ENCODE assay signal across 22 cellular contexts in genomic region chr4:74100531-74100930, GRCh38. TPM values are rescaled to one million over a fixed set of nuclear protein-coding genes. Genes with fewer than 3 reads are reported as not detected.
DNase-seq lines count a peak whose midpoint lies in the region; ATAC-seq and TF ChIP-seq lines count a peak whose summit lies in the region.
"Had no signal": no experiment of that assay in that cellular context is flagged by ENCODE, and none has a peak within 500 bp of the region (broad histone marks: within the 10 kb centered on the region; RNA-seq: fewer than 3 reads in every experiment).

No MANE protein-coding gene starts in this region.

- no peak overlapping the region for H3K27ac Mint-ChIP-seq in CD4-positive, alpha-beta T cell
- no peak overlapping the region for H3K27ac Mint-ChIP-seq in stimulated activated naive B cell treated with anti-CD40 and anti-IgM and Interleukin-4, amounts not matched to agents 10 μg/mL and 1 μg/mL and 100 μg/mL, for 72 hours
- H3K27ac Mint-ChIP-seq: activated CD8-positive, alpha-beta T cell treated with anti-CD3 and anti-CD28 coated beads for 36 hours; activated naive CD8-positive, alpha-beta T cell treated with anti-CD3 and anti-CD28 coated beads, Interleukin-2, amount 10 ng/mL, durations not matched to agents 7 days and 5 days; stimulated activated memory B cell treated with anti-CD40 and anti-IgM and Interleukin-4, amounts not matched to agents 10 μg/mL and 1 μg/mL and 100 μg/mL, for 72 hours; T-cell had no signal

- no peak overlapping the region for H2BK5ac ChIP-seq in mesenchymal stem cell (ENCODE audit: low read depth, low read length, poor library complexity, severe bottlenecking)

- peaks cover 71% of the 10 kb centered on the region for H3K27me3 Mint-ChIP-seq in CD4-positive, alpha-beta T cell
- H3K27me3 Mint-ChIP-seq in stimulated activated naive B cell treated with anti-CD40 and anti-IgM and Interleukin-4, amounts not matched to agents 10 μg/mL and 1 μg/mL and 100 μg/mL, for 72 hours: peaks cover 36 to 53% of the 10 kb centered on the region in 2 donors

- DNase-seq in CD4-positive, alpha-beta T cell: no peak
- DNase-seq in DMS53 (lab: John Stamatoyannopoulos, UW) (peak; percentile 54), SHP77 (lab: John Stamatoyannopoulos, UW) (peak; percentile 18 to 37), mesenchymal stem cell (no peak), SK-N-SH (no peak)
- no peak for DNase-seq in stimulated activated naive B cell treated with anti-CD40 and anti-IgM and Interleukin-4, amounts not matched to agents 10 μg/mL and 1 μg/mL and 100 μg/mL, for 72 hours
- DNase-seq: activated CD4-positive, CD25-positive, alpha-beta regulatory T cell treated with anti-CD3 and anti-CD28 coated beads, Interleukin-2, amount 50 U/mL, for 72 hours; activated CD8-positive, alpha-beta T cell treated with anti-CD3 and anti-CD28 coated beads for 36 hours; activated effector memory CD4-positive, alpha-beta T cell treated with anti-CD3 and anti-CD28 coated beads, Interleukin-2, amount 50 U/mL, for 16 hours; activated naive CD8-positive, alpha-beta T cell treated with anti-CD3 and anti-CD28 coated beads, Interleukin-2, amount 10 ng/mL, durations not matched to agents 7 days and 5 days; activated T-cell treated with anti-CD3 and anti-CD28 coated beads for 4 hours; DMS79; dorsolateral prefrontal cortex; GF-D8; head of caudate nucleus; mesendoderm; NCI-H1694; T-cell had no signal

- CTCF ChIA-PET in CD4-positive, alpha-beta T cell (lab: Charles Lee): no interaction called here
- CTCF ChIA-PET in SK-N-SH (lab: Yijun Ruan, JAX): interaction anchor here (1.7 kb wide), 1 partner anchor 34 kb away, joined by 9 read pairs; no protein-coding TSS in a partner anchor

- intact Hi-C loops in CD4-positive, alpha-beta T cell (cut with DNase I, micrococcal nuclease): no loop called here

- H2AK5ac ChIP-seq in mesenchymal stem cell (ENCODE audit: low read length, severe bottlenecking): peak overlapping the region; percentile 72

- no peak overlapping the region for H3K4me3 ChIP-seq in mesenchymal stem cell (ENCODE audit: insufficient read depth in 1 of 2, low read depth in 1 of 2, low read length in 2 of 2)
- H3K4me3 ChIP-seq in SK-N-SH (ENCODE audit: low read depth in 2 of 2, low read length in 1 of 2): no peak overlapping the region
- H3K4me3 ChIP-seq: dorsolateral prefrontal cortex, smooth muscle cell, thoracic aorta had no signal

- peak overlapping the region; percentile 76 for H4K8ac ChIP-seq in mesenchymal stem cell (ENCODE audit: low read length)

- peaks cover 5% of the 10 kb centered on the region for H3K4me1 ChIP-seq in mesenchymal stem cell (ENCODE audit: control insufficient read depth, insufficient read depth, low read depth, low read length)
- peaks cover 0 to 4% of the 10 kb centered on the region in 2 experiments; a peak in 1 of 4 replicates for H3K4me1 ChIP-seq in SK-N-SH (ENCODE audit: control insufficient read depth in 1 of 2, insufficient read depth in 2 of 2, low read depth in 1 of 2, low read length in 1 of 2)

- peaks cover 42% of the 10 kb centered on the region for H3K27me3 ChIP-seq in CD4-positive, alpha-beta T cell (ENCODE audit: control insufficient read depth, insufficient read depth, low read length)
- H3K27me3 ChIP-seq in mesenchymal stem cell (ENCODE audit: control insufficient read depth in 1 of 2, insufficient read depth in 1 of 2, low read length in 2 of 2) (no peaks in the 10 kb centered on the region), SK-N-SH (ENCODE audit: insufficient read depth) (no peaks in the 10 kb centered on the region)

- H3K9ac ChIP-seq in mesenchymal stem cell (ENCODE audit: low read length): no peak overlapping the region
- no peak overlapping the region for H3K9ac ChIP-seq in SK-N-SH

- H3K36me3 Mint-ChIP-seq in CD4-positive, alpha-beta T cell (ENCODE audit: low read depth): no peaks in the 10 kb centered on the region
- no peaks in the 10 kb centered on the region for H3K36me3 Mint-ChIP-seq in stimulated activated naive B cell treated with anti-CD40 and anti-IgM and Interleukin-4, amounts not matched to agents 10 μg/mL and 1 μg/mL and 100 μg/mL, for 72 hours
- H3K36me3 Mint-ChIP-seq: activated naive CD8-positive, alpha-beta T cell treated with anti-CD3 and anti-CD28 coated beads, Interleukin-2, amount 10 ng/mL, durations not matched to agents 7 days and 5 days; stimulated activated memory B cell treated with anti-CD40 and anti-IgM and Interleukin-4, amounts not matched to agents 10 μg/mL and 1 μg/mL and 100 μg/mL, for 72 hours; T-cell had no signal

- H3K9me2 ChIP-seq in SK-N-SH: no peaks in the 10 kb centered on the region

- TF ChIP-seq RAD21 in SK-N-SH (IDR thresholded peaks at IDR 0.05; ENCODE audit: low read length): no peak

- no peaks in the 10 kb centered on the region for H3K9me3 Mint-ChIP-seq in CD4-positive, alpha-beta T cell
- H3K9me3 Mint-ChIP-seq in stimulated activated naive B cell treated with anti-CD40 and anti-IgM and Interleukin-4, amounts not matched to agents 10 μg/mL and 1 μg/mL and 100 μg/mL, for 72 hours: no peaks in the 10 kb centered on the region
- H3K9me3 Mint-ChIP-seq: activated CD8-positive, alpha-beta T cell treated with anti-CD3 and anti-CD28 coated beads for 36 hours; activated naive CD8-positive, alpha-beta T cell treated with anti-CD3 and anti-CD28 coated beads, Interleukin-2, amount 10 ng/mL, durations not matched to agents 7 days and 5 days; stimulated activated memory B cell treated with anti-CD40 and anti-IgM and Interleukin-4, amounts not matched to agents 10 μg/mL and 1 μg/mL and 100 μg/mL, for 72 hours; T-cell had no signal

- peak overlapping the region in 1 of 2 experiments; percentile 82 for H3K4ac ChIP-seq in mesenchymal stem cell (ENCODE audit: low read depth in 1 of 2, low read length in 2 of 2)

- 62% methylated on average over 1 of the region's 1 CpG for WGBS in mesenchymal stem cell
- 75% methylated on average over 1 of the region's 1 CpG for WGBS in SK-N-SH (ENCODE audit: low lambda C conversion rate)

- H3K36me3 ChIP-seq in mesenchymal stem cell (ENCODE audit: control insufficient read depth in 1 of 2, insufficient read depth in 2 of 2, low read depth in 1 of 2, low read length in 2 of 2): no peaks in the 10 kb centered on the region
- no peaks in the 10 kb centered on the region for H3K36me3 ChIP-seq in SK-N-SH (replicated peaks in 1 of 2; ENCODE audit: control insufficient read depth in 1 of 2, insufficient read depth in 2 of 2, low read length in 1 of 2)
- H3K36me3 ChIP-seq: thoracic aorta had no signal

- H3K4me1 Mint-ChIP-seq in CD4-positive, alpha-beta T cell (ENCODE audit: low read depth): peaks cover 13% of the 10 kb centered on the region
- peaks cover 9 to 15% of the 10 kb centered on the region in 2 donors for H3K4me1 Mint-ChIP-seq in stimulated activated naive B cell treated with anti-CD40 and anti-IgM and Interleukin-4, amounts not matched to agents 10 μg/mL and 1 μg/mL and 100 μg/mL, for 72 hours

- no peak overlapping the region for H3K23ac ChIP-seq in mesenchymal stem cell (ENCODE audit: low read length in 2 of 2)

- H3K9me3 ChIP-seq in CD4-positive, alpha-beta T cell (ENCODE audit: control insufficient read depth, low read length): no peaks in the 10 kb centered on the region
- H3K9me3 ChIP-seq in mesenchymal stem cell (ENCODE audit: control insufficient read depth, low read length) (no peaks in the 10 kb centered on the region), SK-N-SH (no peaks in the 10 kb centered on the region)
- H3K9me3 ChIP-seq: thoracic aorta had no signal

- H2BK15ac ChIP-seq in mesenchymal stem cell (ENCODE audit: low read depth, poor library complexity, severe bottlenecking): peak overlapping the region; percentile 86

- POLR2A ChIA-PET in CD4-positive, alpha-beta T cell (lab: Charles Lee): no interaction called here
- POLR2A ChIA-PET in SK-N-SH (lab: Yijun Ruan, JAX): no interaction called here

- H3K14ac ChIP-seq in mesenchymal stem cell (ENCODE audit: low read length in 2 of 2): no peak overlapping the region

- peak overlapping the region in 1 of 2 experiments; percentile 99 for H2BK12ac ChIP-seq in mesenchymal stem cell (ENCODE audit: low read length in 2 of 2)

- no peak overlapping the region for H2BK120ac ChIP-seq in mesenchymal stem cell (ENCODE audit: low read depth, low read length)

- no peaks in the 10 kb centered on the region for H3F3A ChIP-seq in SK-N-SH (replicated peaks; ENCODE audit: insufficient read depth)

- H4K91ac ChIP-seq in mesenchymal stem cell (ENCODE audit: low read length): no peak overlapping the region

- no peaks in the 10 kb centered on the region for H3K79me1 ChIP-seq in mesenchymal stem cell (replicated peaks; ENCODE audit: low read length, poor library complexity, severe bottlenecking)

- no peak overlapping the region for H3K27ac ChIP-seq in CD4-positive, alpha-beta T cell (ENCODE audit: low read depth, low read length)
- H3K27ac ChIP-seq in mesenchymal stem cell (ENCODE audit: low read length, poor library complexity, severe bottlenecking) (no peak overlapping the region), SK-N-SH (ENCODE audit: low read depth in 2 of 2, low read length in 1 of 2) (no peak overlapping the region)
- H3K27ac ChIP-seq: thoracic aorta had no signal

- H3K4me3 Mint-ChIP-seq in CD4-positive, alpha-beta T cell: peak overlapping the region; percentile 46
- no peak overlapping the region for H3K4me3 Mint-ChIP-seq in stimulated activated naive B cell treated with anti-CD40 and anti-IgM and Interleukin-4, amounts not matched to agents 10 μg/mL and 1 μg/mL and 100 μg/mL, for 72 hours
- H3K4me3 Mint-ChIP-seq: activated CD8-positive, alpha-beta T cell treated with anti-CD3 and anti-CD28 coated beads for 36 hours; activated naive CD8-positive, alpha-beta T cell treated with anti-CD3 and anti-CD28 coated beads, Interleukin-2, amount 10 ng/mL, durations not matched to agents 7 days and 5 days; stimulated activated memory B cell treated with anti-CD40 and anti-IgM and Interleukin-4, amounts not matched to agents 10 μg/mL and 1 μg/mL and 100 μg/mL, for 72 hours had no signal

- no peak for TF ChIP-seq EP300 in SK-N-SH (IDR thresholded peaks at IDR 0.05; ENCODE audit: borderline replicate concordance in 1 of 2, low read depth in 1 of 2, low read length in 1 of 2)

- H3K18ac ChIP-seq in mesenchymal stem cell (ENCODE audit: low read depth in 1 of 2, low read length in 2 of 2): peak overlapping the region in 1 of 2 experiments; percentile 72

- H2AFZ ChIP-seq in mesenchymal stem cell (ENCODE audit: low read depth, low read length) (no peak overlapping the region), SK-N-SH (ENCODE audit: low read depth) (no peak overlapping the region)

- no peaks in the 10 kb centered on the region for H3K79me2 ChIP-seq in SK-N-SH (ENCODE audit: insufficient read depth)

- no peak for ATAC-seq in CD4-positive, alpha-beta T cell (ENCODE audit: poor library complexity)
- ATAC-seq in GM19324 (IDR thresholded peaks at IDR 0.05; ENCODE audit: low FRiP score, unreplicated experiment): no peak
- no peak for ATAC-seq in stimulated activated naive B cell treated with anti-CD40 and anti-IgM and Interleukin-4, amounts not matched to agents 10 μg/mL and 1 μg/mL and 100 μg/mL, for 72 hours (replicated peaks)
- ATAC-seq: activated CD8-positive, alpha-beta T cell treated with anti-CD3 and anti-CD28 coated beads for 36 hours; stimulated activated memory B cell treated with anti-CD40 and anti-IgM and Interleukin-4, amounts not matched to agents 10 μg/mL and 1 μg/mL and 100 μg/mL, for 72 hours; T-cell had no signal

- H3K4me2 ChIP-seq in mesenchymal stem cell (ENCODE audit: low read length, poor library complexity, severe bottlenecking) (no peak overlapping the region), SK-N-SH (no peak overlapping the region)

- H4K20me1 ChIP-seq in SK-N-SH (ENCODE audit: insufficient read depth): no peaks in the 10 kb centered on the region

- TF ChIP-seq CTCF in CD4-positive, alpha-beta T cell (IDR thresholded peaks at IDR 0.05): no peak
- TF ChIP-seq CTCF in SK-N-SH (IDR thresholded peaks at IDR 0.05): no peak

RNA-seq across cellular contexts. Expression of gene CXCL2, which starts 1.5 kb away (rescaled TPM):
- total RNA-seq in CD4-positive, alpha-beta T cell: 1 to 10 TPM; 3.4 to 3.8 TPM
- polyA plus RNA-seq in mesenchymal stem cell (2013, experiment 1 of 2): 33.7 TPM
- polyA plus RNA-seq in mesenchymal stem cell (2013, experiment 2 of 2): 28.7 TPM
- polyA plus RNA-seq in SK-N-SH (2012; rRNA removed): 20.9 and 33.7 TPM in 2 replicates
- polyA plus RNA-seq in SK-N-SH (2012; cell fraction: cytosol; rRNA removed): 11.6 and 21.0 TPM in 2 replicates
- polyA plus RNA-seq in SK-N-SH (2012; cell fraction: nucleus; rRNA removed): 125 and 134 TPM in 2 replicates
- total RNA-seq: activated CD8-positive, alpha-beta T cell treated with anti-CD3 and anti-CD28 coated beads for 36 hours had no signal

RNA-seq across cellular contexts. Expression of gene MTHFD2L, which starts 57.4 kb away (rescaled TPM):
- 10 to 100 TPM; 13.7 to 14.4 TPM for total RNA-seq in CD4-positive, alpha-beta T cell
- 6.0 TPM for polyA plus RNA-seq in mesenchymal stem cell (2013, experiment 1 of 2)
- 6.5 TPM for polyA plus RNA-seq in mesenchymal stem cell (2013, experiment 2 of 2)
- 4.8 and 8.2 TPM in 2 replicates for polyA plus RNA-seq in SK-N-SH (2012; rRNA removed)
- polyA plus RNA-seq in SK-N-SH (2012; cell fraction: cytosol; rRNA removed): 5.9 and 8.4 TPM in 2 replicates
- 4.2 and 11.6 TPM in 2 replicates for polyA plus RNA-seq in SK-N-SH (2012; cell fraction: nucleus; rRNA removed)

Comparison
In these comparisons a context has a peak if more than half of its experiments do, and no peak if none do; other contexts are left out.
1. DNase-seq: peak in DMS53 (single experiment) and SHP77 (2 of 2); none in CD4-positive, alpha-beta T cell (0 of 10), mesenchymal stem cell (single experiment), SK-N-SH (single experiment) and stimulated activated naive B cell treated with anti-CD40 and anti-IgM and Interleukin-4, amounts not matched to agents 10 μg/mL and 1 μg/mL and 100 μg/mL, for 72 hours (single experiment).